14 cellular contexts compared by ENCODE assay signal in the genomic region with DNA sequence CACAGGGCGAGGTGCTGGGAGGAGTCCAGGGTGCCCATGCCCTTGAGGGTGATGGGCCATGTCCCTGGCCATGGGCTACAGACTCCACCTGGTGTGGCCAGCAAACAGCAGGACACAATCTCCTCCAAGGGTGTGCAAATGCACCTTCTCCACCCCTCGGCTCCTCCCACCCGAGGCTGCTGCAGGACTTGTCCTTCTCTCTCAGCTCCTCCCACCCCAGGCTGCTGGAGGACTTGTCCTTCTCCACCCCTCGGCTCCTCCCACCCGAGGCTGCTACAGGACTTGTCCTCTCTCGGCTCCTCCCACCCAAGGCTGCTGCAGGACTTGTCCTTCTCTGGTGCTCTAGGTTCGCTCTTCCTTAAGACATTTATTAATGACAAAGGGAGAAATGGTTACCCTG. TPM values are rescaled to one million over a fixed set of nuclear protein-coding genes. Genes with fewer than 3 reads are reported as not detected.
DNase-seq lines count a peak whose midpoint lies in the region; ATAC-seq and TF ChIP-seq lines count a peak whose summit lies in the region.
"Had no signal": no experiment of that assay in that cellular context is flagged by ENCODE, and none has a peak within 500 bp of the region (broad histone marks: within the 10 kb centered on the region; RNA-seq: fewer than 3 reads in every experiment).

No MANE protein-coding gene starts in this region.

- peak; percentile 43 for ATAC-seq in GM19372 (IDR thresholded peaks at IDR 0.05; ENCODE audit: low read depth, unreplicated experiment)
- no peak for ATAC-seq in activated naive CD8-positive, alpha-beta T cell treated with anti-CD3 and anti-CD28 coated beads, Interleukin-2, amount 50 U/mL, for 24 hours
- ATAC-seq: GM12878; stimulated activated memory B cell treated with anti-CD40 and anti-IgM and Interleukin-4, amounts not matched to agents 10 μg/mL and 1 μg/mL and 100 μg/mL, for 72 hours had no signal

- TF ChIP-seq CTCF in coronary artery (IDR thresholded peaks at IDR 0.05) (no peak), osteoblast (IDR thresholded peaks at IDR 0.05; ENCODE audit: extremely low read depth, low read depth, low read length) (no peak)

- no peak overlapping the region for H3K4me2 ChIP-seq in osteoblast (ENCODE audit: insufficient read depth, low read length)

- H2AFZ ChIP-seq in osteoblast (ENCODE audit: low read length): no peak overlapping the region

- H3K4me3 Mint-ChIP-seq in activated naive CD8-positive, alpha-beta T cell treated with anti-CD3 and anti-CD28 coated beads, Interleukin-2, amount 50 U/mL, for 24 hours: no peak overlapping the region
- H3K4me3 Mint-ChIP-seq: stimulated activated memory B cell treated with anti-CD40 and anti-IgM and Interleukin-4, amounts not matched to agents 10 μg/mL and 1 μg/mL and 100 μg/mL, for 72 hours had no signal

- peaks cover 24% of the 10 kb centered on the region for H3K9me3 Mint-ChIP-seq in activated naive CD8-positive, alpha-beta T cell treated with anti-CD3 and anti-CD28 coated beads, Interleukin-2, amount 50 U/mL, for 24 hours

- no peak overlapping the region for H3K27ac Mint-ChIP-seq in activated naive CD8-positive, alpha-beta T cell treated with anti-CD3 and anti-CD28 coated beads, Interleukin-2, amount 50 U/mL, for 24 hours
- H3K27ac Mint-ChIP-seq: stimulated activated memory B cell treated with anti-CD40 and anti-IgM and Interleukin-4, amounts not matched to agents 10 μg/mL and 1 μg/mL and 100 μg/mL, for 72 hours had no signal

- peak; percentile 3 for DNase-seq in LoVo (ENCODE audit: low spot score)
- peak; percentile 35 for DNase-seq in coronary artery (ENCODE audit: low spot score)
- peak; percentile 77 for DNase-seq in osteoblast (ENCODE audit: insufficient read length, low spot score, missing footprints)
- no peak for DNase-seq in activated naive CD8-positive, alpha-beta T cell treated with anti-CD3 and anti-CD28 coated beads, Interleukin-2, amount 50 U/mL, for 24 hours
- no peak for DNase-seq in NCI-H524 treated with DMSO at 0.1 percent for 48 hours (lab: John Stamatoyannopoulos, UW)
- DNase-seq in stimulated activated CD4-positive, alpha-beta T cell treated with anti-CD3 and anti-CD28 coated beads, Interleukin-12 subunit alpha, Interleukin-12 subunit beta, amount 100 ng/mL, for 4 hours: no peak
- DNase-seq: Calu3, NCI-H1092 treated with DMSO at 0.1 percent for 48 hours, T-helper 9 cell had no signal

- H3K36me3 ChIP-seq in osteoblast (ENCODE audit: insufficient read depth, low read length): no peaks in the 10 kb centered on the region
- H3K36me3 ChIP-seq: neutrophil had no signal

- H3K79me2 ChIP-seq in osteoblast (ENCODE audit: insufficient read depth, low read length): no peaks in the 10 kb centered on the region

- H3K27ac ChIP-seq in coronary artery: no peak overlapping the region
- H3K27ac ChIP-seq in osteoblast (ENCODE audit: low read depth, low read length): no peak overlapping the region
- H3K27ac ChIP-seq: epithelial cell of prostate, neutrophil had no signal

- peaks cover 5% of the 10 kb centered on the region for H3K4me1 Mint-ChIP-seq in activated naive CD8-positive, alpha-beta T cell treated with anti-CD3 and anti-CD28 coated beads, Interleukin-2, amount 50 U/mL, for 24 hours
- H3K4me1 Mint-ChIP-seq: stimulated activated memory B cell treated with anti-CD40 and anti-IgM and Interleukin-4, amounts not matched to agents 10 μg/mL and 1 μg/mL and 100 μg/mL, for 72 hours had no signal

- no peaks in the 10 kb centered on the region for H3K27me3 ChIP-seq in osteoblast (ENCODE audit: insufficient read depth, low read length)
- H3K27me3 ChIP-seq: neutrophil had no signal

- no peaks in the 10 kb centered on the region for H3K9me3 ChIP-seq in osteoblast (ENCODE audit: low read depth, low read length)
- H3K9me3 ChIP-seq: neutrophil had no signal

- H3K4me3 ChIP-seq in coronary artery (no peak overlapping the region), osteoblast (ENCODE audit: insufficient read depth, low read length) (no peak overlapping the region)
- H3K4me3 ChIP-seq: GM12878 had no signal

- no peaks in the 10 kb centered on the region for H4K20me1 ChIP-seq in osteoblast (ENCODE audit: insufficient read depth, low read length)

- H3K36me3 Mint-ChIP-seq in activated naive CD8-positive, alpha-beta T cell treated with anti-CD3 and anti-CD28 coated beads, Interleukin-2, amount 50 U/mL, for 24 hours (ENCODE audit: low read depth): no peaks in the 10 kb centered on the region
- H3K36me3 Mint-ChIP-seq: stimulated activated memory B cell treated with anti-CD40 and anti-IgM and Interleukin-4, amounts not matched to agents 10 μg/mL and 1 μg/mL and 100 μg/mL, for 72 hours had no signal

- H3K4me1 ChIP-seq in osteoblast (ENCODE audit: insufficient read depth, low read length): peaks cover 5% of the 10 kb centered on the region

- peaks cover 32% of the 10 kb centered on the region for H3K27me3 Mint-ChIP-seq in activated naive CD8-positive, alpha-beta T cell treated with anti-CD3 and anti-CD28 coated beads, Interleukin-2, amount 50 U/mL, for 24 hours

RNA-seq across cellular contexts. Expression of a gene that starts 57.3 kb away (rescaled TPM):
- 1.4 and 2.1 TPM in 2 replicates for total RNA-seq in osteoblast
- total RNA-seq: Calu3, GM12878 had no signal

Comparison
In these comparisons a context has a peak if more than half of its experiments do, and no peak if none do; other contexts are left out.
1. DNase-seq: peak in LoVo (single experiment), coronary artery (single experiment) and osteoblast (single experiment); none in activated naive CD8-positive, alpha-beta T cell treated with anti-CD3 and anti-CD28 coated beads, Interleukin-2, amount 50 U/mL, for 24 hours (single experiment), NCI-H524 treated with DMSO at 0.1 percent for 48 hours (single experiment) and stimulated activated CD4-positive, alpha-beta T cell treated with anti-CD3 and anti-CD28 coated beads, Interleukin-12 subunit alpha, Interleukin-12 subunit beta, amount 100 ng/mL, for 4 hours (single experiment).